Comparison of ENCODE assay signal across 8 cellular contexts in genomic region chr7:24572421-24573007, GRCh38. TPM values are rescaled to one million over a fixed set of nuclear protein-coding genes. Genes with fewer than 3 reads are reported as not detected.
DNase-seq lines count a peak whose midpoint lies in the region; ATAC-seq and TF ChIP-seq lines count a peak whose summit lies in the region.

No MANE protein-coding gene starts in this region.

- peaks cover 24% of the 10 kb centered on the region for H3K36me3 Mint-ChIP-seq in Calu3 (ENCODE audit: insufficient read depth, unreplicated experiment)
- H3K36me3 Mint-ChIP-seq in T-helper 2 cell treated with Interferon-gamma antibody and Interleukin-4, amounts not matched to agents 5 μg/mL and 100 μg/mL, for 36 hours (ENCODE audit: low read depth), result no peaks in the 10 kb centered on the region

- H3K36me3 ChIP-seq in kidney epithelial cell (ENCODE audit: control insufficient read depth, insufficient read depth, low read length), result no peaks in the 10 kb centered on the region

- H3K4me3 ChIP-seq in kidney epithelial cell (ENCODE audit: low read depth, low read length), result peak overlapping the region; percentile 87

- H3K27me3 Mint-ChIP-seq in Calu3 (ENCODE audit: unreplicated experiment), result peaks cover 49% of the 10 kb centered on the region
- H3K27me3 Mint-ChIP-seq in T-helper 2 cell treated with Interferon-gamma antibody and Interleukin-4, amounts not matched to agents 5 μg/mL and 100 μg/mL, for 36 hours (ENCODE audit: low read depth), result peaks cover 48% of the 10 kb centered on the region

- CTCF ChIA-PET in Calu3 (lab: Charles Lee), result no interaction called here

- ATAC-seq in GM18498 (IDR thresholded peaks at IDR 0.05; ENCODE audit: unreplicated experiment) (no peak), GM21723 (IDR thresholded peaks at IDR 0.05; ENCODE audit: unreplicated experiment) (no peak)

- H3K27ac Mint-ChIP-seq in Calu3 (ENCODE audit: unreplicated experiment), result peak overlapping the region; percentile 63
- H3K27ac Mint-ChIP-seq in T-helper 2 cell treated with Interferon-gamma antibody and Interleukin-4, amounts not matched to agents 5 μg/mL and 100 μg/mL, for 36 hours, result peak overlapping the region; percentile 72

- TF ChIP-seq CTCF in Calu3 (IDR thresholded peaks at IDR 0.05; ENCODE audit: unreplicated experiment) (no peak), kidney epithelial cell (IDR thresholded peaks at IDR 0.05; ENCODE audit: insufficient read depth, low read length, poor library complexity, severe bottlenecking) (no peak)

- H3K4me1 Mint-ChIP-seq in Calu3 (ENCODE audit: low read depth, unreplicated experiment), result peaks cover 14% of the 10 kb centered on the region
- peaks cover 23% of the 10 kb centered on the region for H3K4me1 Mint-ChIP-seq in T-helper 2 cell treated with Interferon-gamma antibody and Interleukin-4, amounts not matched to agents 5 μg/mL and 100 μg/mL, for 36 hours (ENCODE audit: low read depth)

- TSS peak; percentile 15 for BruUV-seq in Calu3 (replicated peaks; lab: Mats Ljungman, UMichigan)

- no peaks in the 10 kb centered on the region for H3K27me3 ChIP-seq in kidney epithelial cell (ENCODE audit: control insufficient read depth, insufficient read depth, low read length)

- H3K4me3 Mint-ChIP-seq in Calu3 (ENCODE audit: low read depth, unreplicated experiment), result peak overlapping the region; percentile 91
- H3K4me3 Mint-ChIP-seq in T-helper 2 cell treated with Interferon-gamma antibody and Interleukin-4, amounts not matched to agents 5 μg/mL and 100 μg/mL, for 36 hours, result peak overlapping the region; percentile 86

- DNase-seq in Calu3 (peak; percentile 53), HT1080 (ENCODE audit: low read depth) (peak; percentile 88), cerebellar cortex (ENCODE audit: low spot score) (peak; percentile 19), kidney epithelial cell (ENCODE audit: low read depth) (peak; percentile 39)
- DNase-seq in T-helper 2 cell treated with Interferon-gamma antibody and Interleukin-4, amounts not matched to agents 5 μg/mL and 100 μg/mL, for 36 hours (ENCODE audit: low spot score), result peak; percentile 31
- peak; percentile 24 for DNase-seq in stimulated activated CD4-positive, alpha-beta T cell treated with anti-CD3 and anti-CD28 coated beads, Interleukin-1b, Interleukin-23, amount 100 ng/mL, for 48 hours

- intact Hi-C loops in Calu3 (cut with micrococcal nuclease; ENCODE audit: unreplicated experiment), result no loop called here

- no peaks in the 10 kb centered on the region for H3K9me3 Mint-ChIP-seq in Calu3 (ENCODE audit: low read depth, unreplicated experiment)
- H3K9me3 Mint-ChIP-seq in T-helper 2 cell treated with Interferon-gamma antibody and Interleukin-4, amounts not matched to agents 5 μg/mL and 100 μg/mL, for 36 hours, result no peaks in the 10 kb centered on the region

RNA-seq across cellular contexts. Expression of gene PALS2, which starts 0.7 kb away (rescaled TPM):
- total RNA-seq in Calu3 (2022) (70.5 and 88.8 TPM in 2 replicates), kidney epithelial cell (8.0 and 8.9 TPM in 2 replicates)
- total RNA-seq in HT1080 (2014; rRNA removed; shearing (Covaris generic)), result 16.9 and 23.6 TPM in 2 replicates
- polyA plus RNA-seq in HT1080 (2015; cell fraction: cytosol; rRNA removed), result 22.5 and 27.3 TPM in 2 replicates
- 15.1 and 20.7 TPM in 2 replicates for polyA plus RNA-seq in HT1080 (2015; cell fraction: nucleus; rRNA removed)

Comparison
In these comparisons a context has a peak if more than half of its experiments do, and no peak if none do; other contexts are left out.
1. DNase-seq: peak in every context shown above with its lines; median percentile 88 in HT1080; 53 in Calu3; 39 in kidney epithelial cell; 31 in T-helper 2 cell treated with Interferon-gamma antibody and Interleukin-4, amounts not matched to agents 5 μg/mL and 100 μg/mL, for 36 hours; 24 in stimulated activated CD4-positive, alpha-beta T cell treated with anti-CD3 and anti-CD28 coated beads, Interleukin-1b, Interleukin-23, amount 100 ng/mL, for 48 hours; 19 in cerebellar cortex.